ENCODE assay signal across 11 cellular contexts in the genomic region with DNA sequence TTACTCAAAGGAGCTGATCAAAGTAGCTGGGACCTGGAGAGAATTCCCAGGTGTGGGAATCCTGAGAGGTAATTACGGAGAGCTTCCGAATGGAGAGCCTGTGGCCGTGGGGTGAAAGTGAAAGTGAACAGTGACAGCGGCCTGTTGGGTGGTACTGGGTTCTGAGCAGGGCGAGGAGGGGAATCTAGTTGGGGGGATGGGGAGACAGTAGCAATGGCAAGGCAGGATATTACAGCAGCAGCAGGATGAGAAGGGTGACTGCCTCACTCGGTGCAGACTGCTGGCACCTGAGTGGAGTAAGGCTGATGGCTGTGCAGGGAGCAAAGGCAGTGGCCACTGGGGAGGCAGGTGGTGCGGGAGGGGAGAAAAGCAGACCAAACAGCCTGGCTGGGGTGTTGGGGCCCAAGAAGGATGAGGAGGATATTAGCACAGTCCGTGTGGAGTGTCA.
DNase-seq lines count a peak whose midpoint lies in the region; ATAC-seq and TF ChIP-seq lines count a peak whose summit lies in the region.
"Had no signal": no experiment of that assay in that cellular context is flagged by ENCODE, and none has a peak within 500 bp of the region (broad histone marks: within the 10 kb centered on the region; RNA-seq: fewer than 3 reads in every experiment).

No MANE protein-coding gene starts in this region.

- H2BK5ac ChIP-seq in mesendoderm (ENCODE audit: low read length) = no peak overlapping the region

- no peaks in the 10 kb centered on the region for H3K27me3 ChIP-seq in mesendoderm (ENCODE audit: insufficient read depth, low read length, poor library complexity)

- H3K4me3 ChIP-seq in mesendoderm (ENCODE audit: low read length) = no peak overlapping the region
- H3K4me3 ChIP-seq in foreskin fibroblast (ENCODE audit: low read depth in 1 of 2, low read length in 2 of 2) = no peak overlapping the region

- no peak overlapping the region for H3K4me2 ChIP-seq in mesendoderm (ENCODE audit: low read length)

- no peaks in the 10 kb centered on the region for H3K4me1 ChIP-seq in mesendoderm (ENCODE audit: control insufficient read depth, low read depth, low read length)

- H2AK5ac ChIP-seq in mesendoderm (ENCODE audit: low read length) = no peak overlapping the region

- no peaks in the 10 kb centered on the region for H3K79me2 ChIP-seq in mesendoderm (ENCODE audit: control insufficient read depth, insufficient read depth, low read length)

- no peaks in the 10 kb centered on the region for H3K79me1 ChIP-seq in mesendoderm (ENCODE audit: low read length)

- H4K5ac ChIP-seq in mesendoderm (ENCODE audit: low read length) = no peak overlapping the region

- ATAC-seq in T-helper 17 cell = no peak
- ATAC-seq in GM19397 (IDR thresholded peaks at IDR 0.05; ENCODE audit: unreplicated experiment) = no peak

- H2BK120ac ChIP-seq in mesendoderm (ENCODE audit: low read depth, low read length) = no peak overlapping the region

- H3K4me1 Mint-ChIP-seq in T-helper 17 cell = peaks cover 23% of the 10 kb centered on the region

- H3K36me3 Mint-ChIP-seq in T-helper 17 cell (ENCODE audit: low read depth) = no peaks in the 10 kb centered on the region

- TF ChIP-seq CTCF in foreskin fibroblast (IDR thresholded peaks at IDR 0.05; ENCODE audit: low read depth, low read length) = no peak

- no peaks in the 10 kb centered on the region for H3K27me3 Mint-ChIP-seq in T-helper 17 cell

- peak overlapping the region; percentile 16 for H3K27ac Mint-ChIP-seq in T-helper 17 cell

- no peak overlapping the region for H3K4ac ChIP-seq in mesendoderm (ENCODE audit: low read depth, low read length)

- H3K56ac ChIP-seq in mesendoderm (ENCODE audit: low read length) = peak overlapping the region; percentile 17

- no peak overlapping the region for H4K8ac ChIP-seq in mesendoderm (ENCODE audit: low read depth, low read length)

- H3K9ac ChIP-seq in mesendoderm (ENCODE audit: low read length) = no peak overlapping the region

- H3K9me3 ChIP-seq in T-helper 17 cell (ENCODE audit: control insufficient read depth, low read length, poor library complexity, severe bottlenecking) = no peaks in the 10 kb centered on the region

- no peak overlapping the region for H2BK15ac ChIP-seq in mesendoderm (replicated peaks; ENCODE audit: low read depth)

- DNase-seq in A172 (ENCODE audit: low spot score) (peak; percentile 14), ELF-1 (ENCODE audit: low read depth, low spot score) (peak; percentile 32), T-helper 17 cell (no peak), mesendoderm (no peak), OCI-M2 (lab: John Stamatoyannopoulos, UW; ENCODE audit: unreplicated experiment) (no peak), COR-L47 (lab: John Stamatoyannopoulos, UW) (no peak), foreskin fibroblast (no peak)
- DNase-seq: anterior cingulate cortex, DMS153, NCI-H1436 treated with DMSO at 0.1 percent for 48 hours had no signal

- no peak overlapping the region for H3K27ac ChIP-seq in mesendoderm (ENCODE audit: low read depth, low read length)

- H3K36me3 ChIP-seq in mesendoderm (ENCODE audit: control insufficient read depth, insufficient read depth, low read length) = no peaks in the 10 kb centered on the region

- H3K4me3 Mint-ChIP-seq in T-helper 17 cell = peak overlapping the region; percentile 47

- no CpG with 5 or more reads among the region's 8 CpGs for whole genome bisulfite sequencing in mesendoderm (ENCODE audit: extremely low coverage, insufficient coverage, low lambda C conversion rate)

- H3K18ac ChIP-seq in mesendoderm (ENCODE audit: low read length) = no peak overlapping the region

- H3K23ac ChIP-seq in mesendoderm (ENCODE audit: low read length) = no peak overlapping the region

Comparison
In these comparisons a context has a peak if more than half of its experiments do, and no peak if none do; other contexts are left out.
1. DNase-seq: peak in A172 (single experiment) and ELF-1 (single experiment); none in T-helper 17 cell (0 of 3), mesendoderm (single experiment), OCI-M2 (single experiment), COR-L47 (single experiment) and foreskin fibroblast (0 of 2).